In the genomic region with DNA sequence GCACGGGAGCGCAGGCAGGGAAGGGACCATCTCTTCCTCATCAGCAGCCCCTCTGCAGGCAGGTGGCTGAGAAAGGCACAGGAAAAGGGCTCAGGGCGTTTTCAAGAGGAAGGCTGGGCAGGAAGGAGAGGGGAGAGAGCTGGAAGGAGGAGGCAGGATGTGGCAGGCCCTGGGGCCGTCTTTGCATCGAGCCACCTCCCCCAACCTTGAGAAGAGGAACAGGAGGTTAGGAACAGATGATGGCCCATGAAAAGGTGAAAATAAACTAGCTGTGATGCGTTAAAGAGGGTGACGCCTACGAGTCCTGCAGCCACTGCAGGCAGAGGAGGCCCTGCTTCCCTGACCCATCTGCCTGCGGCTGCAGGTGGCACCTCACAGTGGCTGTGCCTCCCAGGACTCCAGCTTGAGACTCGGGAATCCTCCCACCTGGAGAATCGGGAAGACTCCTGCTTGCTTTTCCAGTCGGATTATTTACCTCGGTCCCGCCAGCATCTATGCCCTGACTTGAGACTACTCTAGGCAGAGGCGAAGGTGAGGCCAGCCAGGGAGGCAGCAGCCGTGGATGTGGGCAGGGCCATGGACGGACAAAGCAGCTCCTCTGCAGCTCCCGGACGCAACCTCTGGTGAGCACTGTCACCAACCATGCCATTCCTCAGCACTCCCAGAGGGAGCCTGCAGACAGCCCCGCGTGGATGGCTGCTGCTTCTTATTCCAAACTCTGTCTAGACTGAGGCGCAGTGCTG, we compare ENCODE assay signal across 1 cellular context.
TF ChIP-seq lines count a peak whose summit lies in the region.

No MANE protein-coding gene starts in this region.

TF ChIP-seq in SK-N-SH, 30 proteins besides CTCF, POLR2A, EP300 and RAD21 (continued from another document):
- TF ChIP-seq SIN3A (IDR thresholded peaks at IDR 0.05; ENCODE audit: borderline replicate concordance, low read depth, low read length) (no peak), EZH2phosphoT487 (IDR thresholded peaks at IDR 0.05; ENCODE audit: borderline replicate concordance, low read depth) (no peak), NRF1 (IDR thresholded peaks at IDR 0.05; ENCODE audit: low read depth, low read length) (no peak), CHD2 (IDR thresholded peaks at IDR 0.05; ENCODE audit: low read length, partially characterized antibody) (no peak), TEAD4 (IDR thresholded peaks at IDR 0.05; ENCODE audit: borderline replicate concordance, insufficient read depth) (no peak), ELF1 (IDR thresholded peaks at IDR 0.05) (no peak)
